In genomic region chr11:13278620-13279486, GRCh38 we compare ENCODE assay signal across 8 cellular contexts. TPM values are rescaled to one million over a fixed set of nuclear protein-coding genes. Genes with fewer than 3 reads are reported as not detected.
A peak's percentile ranks its signal among the peaks of the same experiment; 100 is the strongest.
DNase-seq lines count a peak whose midpoint lies in the region; ATAC-seq and TF ChIP-seq lines count a peak whose summit lies in the region.

No MANE protein-coding gene starts in this region.

- POLR2A ChIA-PET in SK-N-SH (lab: Yijun Ruan, JAX): no interaction called here

- peaks cover 8% of the 10 kb centered on the region for H3F3A ChIP-seq in SK-N-SH (replicated peaks; ENCODE audit: insufficient read depth)

- H3K9me3 Mint-ChIP-seq in activated naive CD4-positive, alpha-beta T cell treated with anti-CD3 and anti-CD28 coated beads, Interleukin-2, amount 10 ng/mL, durations not matched to agents 7 days and 5 days: no peaks in the 10 kb centered on the region
- no peaks in the 10 kb centered on the region for H3K9me3 Mint-ChIP-seq in progenitor cell of endocrine pancreas (ENCODE audit: low read depth)

- H3K27me3 ChIP-seq in SK-N-SH (ENCODE audit: insufficient read depth): no peaks in the 10 kb centered on the region

- peaks cover 37% of the 10 kb centered on the region for H3K27me3 Mint-ChIP-seq in activated naive CD4-positive, alpha-beta T cell treated with anti-CD3 and anti-CD28 coated beads, Interleukin-2, amount 10 ng/mL, durations not matched to agents 7 days and 5 days
- peaks cover 76% of the 10 kb centered on the region for H3K27me3 Mint-ChIP-seq in progenitor cell of endocrine pancreas

- 29% methylated on average over 32 of the region's 61 CpGs for WGBS in SK-N-SH (ENCODE audit: low lambda C conversion rate)

- H3K4me3 ChIP-seq in SK-N-SH (ENCODE audit: low read depth in 2 of 2, low read length in 1 of 2) (peak overlapping the region; percentile 76 to 85), fibroblast of villous mesenchyme (ENCODE audit: low read depth, low read length) (peak overlapping the region; percentile 85)

- TF ChIP-seq CTCF in SK-N-SH (IDR thresholded peaks at IDR 0.05) (no peak), fibroblast of villous mesenchyme (IDR thresholded peaks at IDR 0.05; ENCODE audit: insufficient read depth, low read depth, low read length) (no peak), progenitor cell of endocrine pancreas (IDR thresholded peaks at IDR 0.05; ENCODE audit: unreplicated experiment) (no peak)

- DNase-seq in activated naive CD4-positive, alpha-beta T cell treated with anti-CD3 and anti-CD28 coated beads, Interleukin-2, amount 10 ng/mL, durations not matched to agents 7 days and 5 days: no peak
- no peak for DNase-seq in activated naive CD4-positive, alpha-beta T cell treated with Interleukin-2 at 50 U/mL for 16 hours
- DNase-seq in SK-N-SH (peak; percentile 59), fibroblast of villous mesenchyme (ENCODE audit: low read depth) (no peak), progenitor cell of endocrine pancreas (ENCODE audit: low spot score, unreplicated experiment) (no peak), HPDE6-E6E7 (ENCODE audit: extremely low spot score) (no peak)

- no peaks in the 10 kb centered on the region for H3K9me2 ChIP-seq in SK-N-SH

- H3K36me3 Mint-ChIP-seq in activated naive CD4-positive, alpha-beta T cell treated with anti-CD3 and anti-CD28 coated beads, Interleukin-2, amount 10 ng/mL, durations not matched to agents 7 days and 5 days: peaks cover 9% of the 10 kb centered on the region
- H3K36me3 Mint-ChIP-seq in progenitor cell of endocrine pancreas (ENCODE audit: insufficient read depth): no peaks in the 10 kb centered on the region

- H3K36me3 ChIP-seq in SK-N-SH (replicated peaks in 1 of 2; ENCODE audit: control insufficient read depth in 1 of 2, insufficient read depth in 2 of 2, low read length in 1 of 2): no peaks in the 10 kb centered on the region

- H3K27ac ChIP-seq in SK-N-SH (ENCODE audit: low read depth in 2 of 2, low read length in 1 of 2): no peak overlapping the region

- H3K9me3 ChIP-seq in SK-N-SH: no peaks in the 10 kb centered on the region

- H2AFZ ChIP-seq in SK-N-SH (ENCODE audit: low read depth): no peak overlapping the region

- no peak for TF ChIP-seq RAD21 in SK-N-SH (IDR thresholded peaks at IDR 0.05; ENCODE audit: low read length)

- no peak for ATAC-seq in HG02970 (IDR thresholded peaks at IDR 0.05; ENCODE audit: low FRiP score, unreplicated experiment)
- no peak for ATAC-seq in HG03442 (IDR thresholded peaks at IDR 0.05; ENCODE audit: unreplicated experiment)

- peak overlapping the region; percentile 80 for H3K27ac Mint-ChIP-seq in activated naive CD4-positive, alpha-beta T cell treated with anti-CD3 and anti-CD28 coated beads, Interleukin-2, amount 10 ng/mL, durations not matched to agents 7 days and 5 days
- H3K27ac Mint-ChIP-seq in progenitor cell of endocrine pancreas: no peak overlapping the region

- peak overlapping the region; percentile 76 for H3K4me3 Mint-ChIP-seq in activated naive CD4-positive, alpha-beta T cell treated with anti-CD3 and anti-CD28 coated beads, Interleukin-2, amount 10 ng/mL, durations not matched to agents 7 days and 5 days
- H3K4me3 Mint-ChIP-seq in progenitor cell of endocrine pancreas (ENCODE audit: low read depth): peak overlapping the region; percentile 59

- peak overlapping the region; percentile 91 for H3K4me2 ChIP-seq in SK-N-SH

- H3K9ac ChIP-seq in SK-N-SH: peak overlapping the region; percentile 75; the same call in 1 of the 2 replicates

- no peak for TF ChIP-seq EP300 in SK-N-SH (IDR thresholded peaks at IDR 0.05; ENCODE audit: borderline replicate concordance in 1 of 2, low read depth in 1 of 2, low read length in 1 of 2)

- peaks cover 12% of the 10 kb centered on the region; the same call in 1 of the 2 replicates for H4K20me1 ChIP-seq in SK-N-SH (ENCODE audit: insufficient read depth)

- CTCF ChIA-PET in activated naive CD4-positive, alpha-beta T cell treated with anti-CD3 and anti-CD28 coated beads, Interleukin-2, amount 10 ng/mL, durations not matched to agents 7 days and 5 days (lab: Charles Lee): interaction anchor here (0.9 to 4.5 kb wide), 8 partner anchors 30 to 104 kb away, joined by 3 to 32 read pairs (median 4); no protein-coding TSS in a partner anchor
- CTCF ChIA-PET in SK-N-SH (lab: Yijun Ruan, JAX): interaction anchor here (0.7 to 4.8 kb wide), 19 partner anchors 11 to 948 kb away, joined by 3 to 36 read pairs (median 3); no protein-coding TSS in a partner anchor

- H3K4me1 ChIP-seq in SK-N-SH (ENCODE audit: control insufficient read depth in 1 of 2, insufficient read depth in 2 of 2, low read depth in 1 of 2, low read length in 1 of 2): peaks cover 0 to 15% of the 10 kb centered on the region in 2 experiments; a peak in 2 of 4 replicates

- H3K79me2 ChIP-seq in SK-N-SH (ENCODE audit: insufficient read depth): peaks cover 34% of the 10 kb centered on the region; the same call in 1 of the 2 replicates

- H3K4me1 Mint-ChIP-seq in activated naive CD4-positive, alpha-beta T cell treated with anti-CD3 and anti-CD28 coated beads, Interleukin-2, amount 10 ng/mL, durations not matched to agents 7 days and 5 days: peaks cover 47% of the 10 kb centered on the region
- H3K4me1 Mint-ChIP-seq in progenitor cell of endocrine pancreas (ENCODE audit: low read depth): peaks cover 9% of the 10 kb centered on the region

TF ChIP-seq in SK-N-SH, 30 proteins besides CTCF, POLR2A, EP300 and RAD21:
- TF ChIP-seq NRF1 (IDR thresholded peaks at IDR 0.05; ENCODE audit: low read depth, low read length): no peak
- TF ChIP-seq USF1 (IDR thresholded peaks at IDR 0.05; ENCODE audit: borderline replicate concordance, low read depth): no peak
- peak; percentile 46; the same call in 1 of the 2 replicates for TF ChIP-seq MXI1 (IDR thresholded peaks at IDR 0.05; ENCODE audit: low read depth, low read length)

RNA-seq across cellular contexts. Expression of gene BMAL1, which starts 1.3 kb away (rescaled TPM):
- polyA plus RNA-seq in SK-N-SH (2012; rRNA removed): 6.5 and 8.2 TPM in 2 replicates
- 7.0 and 7.3 TPM in 2 replicates for polyA plus RNA-seq in SK-N-SH (2012; cell fraction: cytosol; rRNA removed)
- 12.0 and 14.1 TPM in 2 replicates for polyA plus RNA-seq in SK-N-SH (2012; cell fraction: nucleus; rRNA removed)
- total RNA-seq in fibroblast of villous mesenchyme (10.4 and 11.0 TPM in 2 replicates), progenitor cell of endocrine pancreas (7.0 and 8.6 TPM in 2 replicates)
